ENCODE assay signal across 1 cellular context in genomic region chr16:88665148-88665547, GRCh38.
TF ChIP-seq lines count a peak whose summit lies in the region.

No MANE protein-coding gene starts in this region.

TF ChIP-seq in GM23338, 12 proteins besides CTCF, POLR2A, EP300 and RAD21:
- TF ChIP-seq ZNF462 (CRISPR knock-in tag; IDR thresholded peaks at IDR 0.05) (no peak), POLR2AphosphoS5 (IDR thresholded peaks at IDR 0.05; ENCODE audit: low read depth) (no peak), EZH2phosphoT487 (IDR thresholded peaks at IDR 0.05; ENCODE audit: unreplicated experiment) (no peak), CREB1 (CRISPR knock-in tag; IDR thresholded peaks at IDR 0.05; ENCODE audit: low read depth) (no peak), EZH2 (IDR thresholded peaks at IDR 0.05; ENCODE audit: low read depth, unreplicated experiment) (no peak), ZNF114 (CRISPR knock-in tag; IDR thresholded peaks at IDR 0.05) (no peak), JUNB (IDR thresholded peaks at IDR 0.05; ENCODE audit: unreplicated experiment) (no peak), REST (IDR thresholded peaks at IDR 0.05; ENCODE audit: unreplicated experiment) (no peak), ETS1 (IDR thresholded peaks at IDR 0.05) (no peak), NANOG (IDR thresholded peaks at IDR 0.05; ENCODE audit: borderline replicate concordance) (no peak), STAT1 (IDR thresholded peaks at IDR 0.05; ENCODE audit: unreplicated experiment) (no peak), ZNF331 (CRISPR knock-in tag; IDR thresholded peaks at IDR 0.05; ENCODE audit: low read depth) (no peak)
TF ChIP-seq in GM23338: peak in this region for 0.
